32 cellular contexts compared by ENCODE assay signal in genomic region chr3:175695251-175695650, GRCh38.
"Had no signal": no experiment of that assay in that cellular context is flagged by ENCODE, and none has a peak within 500 bp of the region (broad histone marks: within the 10 kb centered on the region; RNA-seq: fewer than 3 reads in every experiment).

No MANE protein-coding gene starts in this region.

- H3K36me3 Mint-ChIP-seq: activated naive CD4-positive, alpha-beta T cell treated with anti-CD3 and anti-CD28 coated beads, Interleukin-2, amount 10 ng/mL, durations not matched to agents 7 days and 5 days; activated naive CD4-positive, alpha-beta T cell treated with anti-CD3 and anti-CD28 coated beads, Interleukin-2, amount 50 U/mL, for 72 hours; activated naive CD8-positive, alpha-beta T cell treated with anti-CD3 and anti-CD28 coated beads, Interleukin-2, amount 10 ng/mL, durations not matched to agents 7 days and 5 days; brain had no signal

- H3K4me1 ChIP-seq: breast epithelium, esophagus muscularis mucosa, gastroesophageal sphincter had no signal

- H3K9me3 Mint-ChIP-seq: activated CD4-positive, alpha-beta memory T cell treated with anti-CD3 and anti-CD28 coated beads, Interleukin-2, amount 10 ng/mL, durations not matched to agents 7 days and 5 days; activated CD4-positive, alpha-beta T cell treated with anti-CD3 and anti-CD28 coated beads, Interleukin-2, amount 10 ng/mL, durations not matched to agents 24 days and 14 days; activated T-cell treated with anti-CD3 and anti-CD28 coated beads, Interleukin-2, amount 50 U/mL, for 72 hours; brain had no signal

- H3K27me3 Mint-ChIP-seq: activated CD4-positive, alpha-beta memory T cell treated with anti-CD3 and anti-CD28 coated beads, Interleukin-2, amount 10 ng/mL, durations not matched to agents 7 days and 5 days; activated CD4-positive, alpha-beta T cell treated with anti-CD3 and anti-CD28 coated beads for 36 hours; activated CD4-positive, alpha-beta T cell treated with anti-CD3 and anti-CD28 coated beads, Interleukin-2, amount 10 ng/mL, durations not matched to agents 24 days and 14 days; activated naive CD4-positive, alpha-beta T cell treated with anti-CD3 and anti-CD28 coated beads, Interleukin-2, amount 10 ng/mL, durations not matched to agents 7 days and 5 days; activated naive CD8-positive, alpha-beta T cell treated with anti-CD3 and anti-CD28 coated beads, Interleukin-2, amount 10 ng/mL, durations not matched to agents 7 days and 5 days; activated T-cell treated with anti-CD3 and anti-CD28 coated beads, Interleukin-2, amount 50 U/mL, for 24 hours; brain; effector memory CD8-positive, alpha-beta T cell had no signal

- H3K4me3 ChIP-seq: breast epithelium, cardiac muscle cell, coronary artery, esophagus muscularis mucosa, gastroesophageal sphincter had no signal

- H3K9me3 ChIP-seq: breast epithelium, esophagus muscularis mucosa, gastroesophageal sphincter had no signal

- H3K36me3 ChIP-seq: breast epithelium, cardiac muscle cell, esophagus muscularis mucosa, gastroesophageal sphincter had no signal

- H3K4me3 Mint-ChIP-seq: activated CD4-positive, alpha-beta memory T cell treated with anti-CD3 and anti-CD28 coated beads, Interleukin-2, amount 10 ng/mL, durations not matched to agents 7 days and 5 days; activated CD4-positive, alpha-beta T cell treated with anti-CD3 and anti-CD28 coated beads for 36 hours; activated CD4-positive, alpha-beta T cell treated with anti-CD3 and anti-CD28 coated beads, Interleukin-2, amount 10 ng/mL, durations not matched to agents 24 days and 14 days; activated naive CD4-positive, alpha-beta T cell treated with anti-CD3 and anti-CD28 coated beads, Interleukin-2, amount 10 ng/mL, durations not matched to agents 7 days and 5 days; activated naive CD8-positive, alpha-beta T cell treated with anti-CD3 and anti-CD28 coated beads, Interleukin-2, amount 10 ng/mL, durations not matched to agents 7 days and 5 days; activated T-cell treated with anti-CD3 and anti-CD28 coated beads, Interleukin-2, amount 50 U/mL, for 24 hours; activated T-cell treated with anti-CD3 and anti-CD28 coated beads, Interleukin-2, amount 50 U/mL, for 72 hours; brain; effector memory CD8-positive, alpha-beta T cell had no signal

- H3K4me1 Mint-ChIP-seq: activated CD4-positive, alpha-beta memory T cell treated with anti-CD3 and anti-CD28 coated beads, Interleukin-2, amount 10 ng/mL, durations not matched to agents 7 days and 5 days; activated CD4-positive, alpha-beta T cell treated with anti-CD3 and anti-CD28 coated beads for 36 hours; activated CD4-positive, alpha-beta T cell treated with anti-CD3 and anti-CD28 coated beads, Interleukin-2, amount 10 ng/mL, durations not matched to agents 24 days and 14 days; activated naive CD4-positive, alpha-beta T cell treated with anti-CD3 and anti-CD28 coated beads, Interleukin-2, amount 10 ng/mL, durations not matched to agents 7 days and 5 days; activated naive CD8-positive, alpha-beta T cell treated with anti-CD3 and anti-CD28 coated beads, Interleukin-2, amount 10 ng/mL, durations not matched to agents 7 days and 5 days; brain had no signal

- H3K27me3 ChIP-seq: breast epithelium, cardiac muscle cell, esophagus muscularis mucosa, gastroesophageal sphincter had no signal

- DNase-seq: activated CD4-positive, alpha-beta memory T cell treated with anti-CD3 and anti-CD28 coated beads, Interleukin-2, amount 10 ng/mL, durations not matched to agents 7 days and 5 days; activated CD4-positive, alpha-beta T cell treated with anti-CD3 and anti-CD28 coated beads for 36 hours; activated CD4-positive, alpha-beta T cell treated with anti-CD3 and anti-CD28 coated beads, Interleukin-2, amount 10 ng/mL, durations not matched to agents 24 days and 14 days; activated CD4-positive, alpha-beta T cell treated with anti-CD3 and anti-CD28 coated beads, Interleukin-2, amount 50 U/mL, for 4 hours; activated CD4-positive, CD25-positive, alpha-beta regulatory T cell; activated CD4-positive, CD25-positive, alpha-beta regulatory T cell treated with anti-CD3 and anti-CD28 coated beads, Interleukin-2, amount 50 U/mL, for 72 hours; activated CD8-positive, alpha-beta memory T cell treated with anti-CD3 and anti-CD28 coated beads, Interleukin-2, amount 50 U/mL, for 48 hours; activated gamma-delta T cell; activated naive CD4-positive, alpha-beta T cell; activated naive CD4-positive, alpha-beta T cell treated with anti-CD3 and anti-CD28 coated beads, Interleukin-2, amount 10 ng/mL, durations not matched to agents 7 days and 5 days; activated naive CD8-positive, alpha-beta T cell treated with anti-CD3 and anti-CD28 coated beads, Interleukin-2, amount 10 ng/mL, durations not matched to agents 7 days and 5 days; activated T-cell treated with anti-CD3 and anti-CD28 coated beads for 4 hours; activated T-cell treated with anti-CD3 and anti-CD28 coated beads, Interleukin-2, amount 50 U/mL, for 24 hours; activated T-cell treated with anti-CD3 and anti-CD28 coated beads, Interleukin-2, amount 50 U/mL, for 72 hours; amniotic stem cell; anterior cingulate cortex; central memory CD4-positive, alpha-beta T cell; cerebellar nuclear complex; dermis blood vessel endothelial cell; effector CD4-positive, alpha-beta T cell; effector memory CD8-positive, alpha-beta T cell; erythroblast; foreskin melanocyte; head of caudate nucleus; T-helper 2 cell had no signal

- H3K27ac ChIP-seq: breast epithelium, cardiac muscle cell, coronary artery, esophagus muscularis mucosa, gastroesophageal sphincter had no signal

- H3K27ac Mint-ChIP-seq: activated CD4-positive, alpha-beta memory T cell treated with anti-CD3 and anti-CD28 coated beads, Interleukin-2, amount 10 ng/mL, durations not matched to agents 7 days and 5 days; activated CD4-positive, alpha-beta T cell treated with anti-CD3 and anti-CD28 coated beads for 36 hours; activated CD4-positive, alpha-beta T cell treated with anti-CD3 and anti-CD28 coated beads, Interleukin-2, amount 10 ng/mL, durations not matched to agents 24 days and 14 days; activated naive CD4-positive, alpha-beta T cell treated with anti-CD3 and anti-CD28 coated beads, Interleukin-2, amount 10 ng/mL, durations not matched to agents 7 days and 5 days; activated naive CD4-positive, alpha-beta T cell treated with anti-CD3 and anti-CD28 coated beads, Interleukin-2, amount 50 U/mL, for 72 hours; activated naive CD8-positive, alpha-beta T cell treated with anti-CD3 and anti-CD28 coated beads, Interleukin-2, amount 10 ng/mL, durations not matched to agents 7 days and 5 days; activated T-cell treated with anti-CD3 and anti-CD28 coated beads, Interleukin-2, amount 50 U/mL, for 24 hours; activated T-cell treated with anti-CD3 and anti-CD28 coated beads, Interleukin-2, amount 50 U/mL, for 72 hours; brain; effector memory CD8-positive, alpha-beta T cell had no signal
